Comparison of ENCODE assay signal across 8 cellular contexts in genomic region chr3:79517766-79518413, GRCh38.
DNase-seq lines count a peak whose midpoint lies in the region; ATAC-seq, FAIRE-seq and TF ChIP-seq lines count a peak whose summit lies in the region.

No MANE protein-coding gene starts in this region.

- H3K36me3 ChIP-seq in adipocyte (ENCODE audit: control insufficient read depth, insufficient read depth, low read length, severe bottlenecking): no peaks in the 10 kb centered on the region
- no peaks in the 10 kb centered on the region for H3K36me3 ChIP-seq in right lobe of liver
- H3K36me3 ChIP-seq in gastrocnemius medialis: no peaks in the 10 kb centered on the region
- no peaks in the 10 kb centered on the region for H3K36me3 ChIP-seq in H7 (replicated peaks; ENCODE audit: control insufficient read depth, insufficient read depth, low read length)

- no peak overlapping the region for H3K9ac ChIP-seq in adipocyte (ENCODE audit: low read length)

- H3K27ac ChIP-seq in right lobe of liver: no peak overlapping the region
- H3K27ac ChIP-seq in gastrocnemius medialis: no peak overlapping the region

- TF ChIP-seq RAD21 in Ishikawa (IDR thresholded peaks at IDR 0.05; ENCODE audit: low read depth): peak; percentile 74

- TF ChIP-seq CTCF in right lobe of liver (IDR thresholded peaks at IDR 0.05): peak; percentile 50 to 74 (median 69)
- peak in 1 of 5 experiments; percentile 11 for TF ChIP-seq CTCF in gastrocnemius medialis (IDR thresholded peaks at IDR 0.05 in 4 of 5, conservative IDR thresholded peaks at IDR 0.05 in 1 of 5)

- 9% methylated on average over 2 of the region's 2 CpGs for WGBS in right lobe of liver (ENCODE audit: insufficient coverage, low coverage, low lambda C conversion rate, missing lambda C conversion rate)

- FAIRE-seq in frontal cortex (lab: Jason Lieb, UNC): no peak

- TF ChIP-seq POLR2A in right lobe of liver (IDR thresholded peaks at IDR 0.05): no peak
- no peak for TF ChIP-seq POLR2A in gastrocnemius medialis (IDR thresholded peaks at IDR 0.05)

- in situ Hi-C loops in gastrocnemius medialis (cut with MboI; ENCODE audit: low sequenced_read_pairs in 4 of 4): no loop called here

- H3K4me1 ChIP-seq in adipocyte (ENCODE audit: control insufficient read depth, insufficient read depth, low read length) (peaks cover 20% of the 10 kb centered on the region), right lobe of liver (no peaks in the 10 kb centered on the region), gastrocnemius medialis (no peaks in the 10 kb centered on the region)

- intact Hi-C loops in right lobe of liver (cut with DNase I): no loop called here
- intact Hi-C loops in gastrocnemius medialis (cut with DNase I; ENCODE audit: low total_unique reads): no loop called here

- H3K27me3 ChIP-seq in adipocyte (replicated peaks; ENCODE audit: control insufficient read depth, insufficient read depth, low read length) (no peaks in the 10 kb centered on the region), right lobe of liver (no peaks in the 10 kb centered on the region), gastrocnemius medialis (no peaks in the 10 kb centered on the region), H7 (ENCODE audit: control insufficient read depth, insufficient read depth, low read length) (no peaks in the 10 kb centered on the region)

- no peak for TF ChIP-seq EP300 in Ishikawa (IDR thresholded peaks at IDR 0.05; ENCODE audit: borderline replicate concordance)

- DNase-seq in D341Med (ENCODE audit: low spot score) (peak; percentile 49), adipocyte (ENCODE audit: low read depth) (peak; percentile 72), right lobe of liver (no peak), gastrocnemius medialis (no peak), H7 (no peak), activated T-cell treated with anti-CD3 and anti-CD28 coated beads for 4 hours (no peak), frontal cortex (ENCODE audit: low spot score in 2 of 2) (no peak)

- H3K4me3 ChIP-seq in adipocyte (ENCODE audit: low read length): no peak overlapping the region
- H3K4me3 ChIP-seq in right lobe of liver: no peak overlapping the region
- H3K4me3 ChIP-seq in gastrocnemius medialis: no peak overlapping the region
- H3K4me3 ChIP-seq in H7 (ENCODE audit: insufficient read depth, low read depth, low read length): no peak overlapping the region

- ATAC-seq in right lobe of liver (peak; percentile 79 to 84 (median 82)), gastrocnemius medialis (no peak)

- no peaks in the 10 kb centered on the region for H3K9me3 ChIP-seq in adipocyte (ENCODE audit: control insufficient read depth, low read length)
- H3K9me3 ChIP-seq in right lobe of liver: no peaks in the 10 kb centered on the region
- H3K9me3 ChIP-seq in gastrocnemius medialis: no peaks in the 10 kb centered on the region

TF ChIP-seq in Ishikawa, 13 proteins besides CTCF, POLR2A, EP300 and RAD21:
- TF ChIP-seq, protein P1, sequence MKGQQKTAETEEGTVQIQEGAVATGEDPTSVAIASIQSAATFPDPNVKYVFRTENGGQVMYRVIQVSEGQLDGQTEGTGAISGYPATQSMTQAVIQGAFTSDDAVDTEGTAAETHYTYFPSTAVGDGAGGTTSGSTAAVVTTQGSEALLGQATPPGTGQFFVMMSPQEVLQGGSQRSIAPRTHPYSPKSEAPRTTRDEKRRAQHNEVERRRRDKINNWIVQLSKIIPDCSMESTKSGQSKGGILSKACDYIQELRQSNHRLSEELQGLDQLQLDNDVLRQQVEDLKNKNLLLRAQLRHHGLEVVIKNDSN (IDR thresholded peaks at IDR 0.05): no peak
- TF ChIP-seq TEAD4 (IDR thresholded peaks at IDR 0.05) (peak; percentile 55), NFIC (IDR thresholded peaks at IDR 0.05) (no peak)

Comparison
In these comparisons a context has a peak if more than half of its experiments do, and no peak if none do; other contexts are left out.
1. DNase-seq: peak in D341Med (single experiment) and adipocyte (single experiment); none in right lobe of liver (0 of 3), gastrocnemius medialis (0 of 2), H7 (single experiment), activated T-cell treated with anti-CD3 and anti-CD28 coated beads for 4 hours (single experiment) and frontal cortex (0 of 2).
2. ATAC-seq: peak in right lobe of liver (4 of 4); none in gastrocnemius medialis (0 of 2).